ENCODE assay signal across 8 cellular contexts in genomic region chr19:58562126-58563033, GRCh38. TPM values are rescaled to one million over a fixed set of nuclear protein-coding genes. Genes with fewer than 3 reads are reported as not detected.
A peak's percentile ranks its signal among the peaks of the same experiment; 100 is the strongest.
DNase-seq lines count a peak whose midpoint lies in the region; ATAC-seq and TF ChIP-seq lines count a peak whose summit lies in the region.

No MANE protein-coding gene starts in this region.

- peaks cover 17% of the 10 kb centered on the region for H3K36me3 Mint-ChIP-seq in CD4-positive, alpha-beta T cell (ENCODE audit: low read depth)

- intact Hi-C loops in CD4-positive, alpha-beta T cell (cut with DNase I, micrococcal nuclease) = no loop called here

- no peak overlapping the region for H3K4me3 ChIP-seq in SU-DHL-6 (ENCODE audit: insufficient read depth, low read length, poor library complexity, severe bottlenecking)
- H3K4me3 ChIP-seq in osteoblast (ENCODE audit: insufficient read depth, low read length) = peak overlapping the region; percentile 53
- H3K4me3 ChIP-seq in MG63 = no peak overlapping the region

- no peaks in the 10 kb centered on the region for H3K27me3 ChIP-seq in CD4-positive, alpha-beta T cell (ENCODE audit: control insufficient read depth, insufficient read depth, low read length)
- no peaks in the 10 kb centered on the region for H3K27me3 ChIP-seq in SU-DHL-6 (ENCODE audit: low read length)
- peaks cover 6% of the 10 kb centered on the region for H3K27me3 ChIP-seq in osteoblast (ENCODE audit: insufficient read depth, low read length)
- no peaks in the 10 kb centered on the region for H3K27me3 ChIP-seq in MG63

- no peak for ATAC-seq in CD4-positive, alpha-beta T cell (ENCODE audit: poor library complexity)
- ATAC-seq in omental fat pad (ENCODE audit: low FRiP score) = no peak

- peaks cover 8% of the 10 kb centered on the region for H3K79me2 ChIP-seq in SU-DHL-6 (ENCODE audit: insufficient read depth, low read length)
- H3K79me2 ChIP-seq in osteoblast (ENCODE audit: insufficient read depth, low read length) = peaks cover 8% of the 10 kb centered on the region

- H3K4me1 Mint-ChIP-seq in CD4-positive, alpha-beta T cell (ENCODE audit: low read depth) = peaks cover 59% of the 10 kb centered on the region

- H3K27ac Mint-ChIP-seq in CD4-positive, alpha-beta T cell = peak overlapping the region; percentile 57

- no peak for TF ChIP-seq CTCF in CD4-positive, alpha-beta T cell (IDR thresholded peaks at IDR 0.05)
- TF ChIP-seq CTCF in SU-DHL-6 (IDR thresholded peaks at IDR 0.05; ENCODE audit: insufficient read depth, low read length, poor library complexity, severe bottlenecking) (no peak), osteoblast (IDR thresholded peaks at IDR 0.05; ENCODE audit: extremely low read depth, low read depth, low read length) (no peak), omental fat pad (IDR thresholded peaks at IDR 0.05) (no peak)

- H4K20me1 ChIP-seq in SU-DHL-6 (ENCODE audit: low read depth, low read length) (no peaks in the 10 kb centered on the region), osteoblast (ENCODE audit: insufficient read depth, low read length) (peaks cover 4% of the 10 kb centered on the region)

- H3K27ac ChIP-seq in CD4-positive, alpha-beta T cell (ENCODE audit: low read depth, low read length) = no peak overlapping the region
- H3K27ac ChIP-seq in SU-DHL-6 (ENCODE audit: low read depth, low read length) (no peak overlapping the region), osteoblast (ENCODE audit: low read depth, low read length) (no peak overlapping the region)

- peaks cover 23% of the 10 kb centered on the region for H3K4me1 ChIP-seq in osteoblast (ENCODE audit: insufficient read depth, low read length)

- H3K9me2 ChIP-seq in SU-DHL-6 (replicated peaks; ENCODE audit: insufficient read depth, low read length) = no peaks in the 10 kb centered on the region

- H3K4me3 Mint-ChIP-seq in CD4-positive, alpha-beta T cell = peak overlapping the region; percentile 98

- H3K9ac ChIP-seq in SU-DHL-6 (ENCODE audit: low read length) = no peak overlapping the region

- no peaks in the 10 kb centered on the region for H3K27me3 Mint-ChIP-seq in CD4-positive, alpha-beta T cell

- peaks cover 39% of the 10 kb centered on the region for H3F3A ChIP-seq in SU-DHL-6 (ENCODE audit: insufficient read depth)

- DNase-seq in CD4-positive, alpha-beta T cell = peak in 3 of 10 experiments; percentile 36 to 40 (median 39)
- no peak for DNase-seq in erythroblast (lab: John Stamatoyannopoulos, UW)
- peak; percentile 86 for DNase-seq in osteoblast (ENCODE audit: insufficient read length, low spot score, missing footprints)
- DNase-seq in NCI-H146 treated with DMSO at 0.1 percent for 48 hours (lab: John Stamatoyannopoulos, UW; ENCODE audit: unreplicated experiment) = no peak
- no peak for DNase-seq in MG63
- DNase-seq in NCI-H446 (lab: John Stamatoyannopoulos, UW) = no peak
- DNase-seq in omental fat pad (ENCODE audit: low spot score) = no peak

- H3K36me3 ChIP-seq in SU-DHL-6 (ENCODE audit: low read length) (no peaks in the 10 kb centered on the region), osteoblast (ENCODE audit: insufficient read depth, low read length) (peaks cover 10% of the 10 kb centered on the region), MG63 (peaks cover 9% of the 10 kb centered on the region)

- H2AFZ ChIP-seq in SU-DHL-6 (ENCODE audit: low read depth, low read length, severe bottlenecking) (no peak overlapping the region), osteoblast (ENCODE audit: low read length) (no peak overlapping the region)

- no peaks in the 10 kb centered on the region for H3K9me3 ChIP-seq in CD4-positive, alpha-beta T cell (ENCODE audit: control insufficient read depth, low read length)
- H3K9me3 ChIP-seq in SU-DHL-6 (ENCODE audit: insufficient read depth, low read length) (no peaks in the 10 kb centered on the region), osteoblast (ENCODE audit: low read depth, low read length) (no peaks in the 10 kb centered on the region), MG63 (no peaks in the 10 kb centered on the region)

- CTCF ChIA-PET in CD4-positive, alpha-beta T cell (lab: Charles Lee) = interaction anchor here (1.1 to 2.7 kb wide), 3 partner anchors 19 to 48 kb away, joined by 5 to 9 read pairs (median 5); partner anchors contain the start of gene ZBTB45

- POLR2A ChIA-PET in CD4-positive, alpha-beta T cell (lab: Charles Lee) = interaction anchor here (0.8 to 7.0 kb wide), 10 partner anchors 8 to 379 kb away, joined by 4 to 63 read pairs (median 6); partner anchors contain the start of genes CHMP2A, MZF1, TRIM28 and ZBTB45

- peak overlapping the region; percentile 30 for H3K4me2 ChIP-seq in SU-DHL-6 (ENCODE audit: low read depth, low read length, poor library complexity, severe bottlenecking)
- peak overlapping the region; percentile 78 for H3K4me2 ChIP-seq in osteoblast (ENCODE audit: insufficient read depth, low read length)

- no peaks in the 10 kb centered on the region for H3K9me3 Mint-ChIP-seq in CD4-positive, alpha-beta T cell

- TF ChIP-seq POLR2A in erythroblast (IDR thresholded peaks at IDR 0.05; ENCODE audit: low read length) = peak; percentile 52

RNA-seq across cellular contexts. Expression of gene UBE2M, which starts 4.0 kb away (rescaled TPM):
- total RNA-seq in CD4-positive, alpha-beta T cell = 10 to 100 TPM; 29.0 to 31.0 TPM
- total RNA-seq in osteoblast (54.6 and 56.6 TPM in 2 replicates), omental fat pad (10 to 100 TPM; 19.4 to 26.2 (median 23.3) TPM)
- 132 and 239 TPM in 2 replicates for total RNA-seq in MG63 (2014; rRNA removed; shearing (Covaris generic); ENCODE audit: low replicate concordance)

RNA-seq across cellular contexts. Expression of gene CHMP2A, which starts 7.5 kb away (rescaled TPM):
- 10 to 100 TPM; 60.5 to 62.4 TPM for total RNA-seq in CD4-positive, alpha-beta T cell
- total RNA-seq in osteoblast (98.1 and 106 TPM in 2 replicates), omental fat pad (100 to 1,000 TPM in 2 of 4 donors, 10 to 100 TPM in 2; 87.0 to 115 (median 99.6) TPM)
- 50.3 and 58.8 TPM in 2 replicates for total RNA-seq in MG63 (2014; rRNA removed; shearing (Covaris generic); ENCODE audit: low replicate concordance)

RNA-seq across cellular contexts. Expression of gene MZF1, which starts 10.8 kb away (rescaled TPM):
- total RNA-seq in CD4-positive, alpha-beta T cell = 10 to 100 TPM; 21.0 to 21.1 TPM
- total RNA-seq in osteoblast (22.7 and 23.9 TPM in 2 replicates), omental fat pad (10 to 100 TPM; 15.8 to 32.5 (median 22.1) TPM)
- total RNA-seq in MG63 (2014; rRNA removed; shearing (Covaris generic); ENCODE audit: low replicate concordance) = 9.4 and 23.8 TPM in 2 replicates

RNA-seq across cellular contexts. Expression of gene TRIM28, which starts 18.5 kb away (rescaled TPM):
- total RNA-seq in CD4-positive, alpha-beta T cell = 100 to 1,000 TPM; 549 to 553 TPM
- 224 and 248 TPM in 2 replicates for total RNA-seq in osteoblast
- total RNA-seq in MG63 (2014; rRNA removed; shearing (Covaris generic); ENCODE audit: low replicate concordance) = 352 and 641 TPM in 2 replicates
- 100 to 1,000 TPM; 151 to 238 (median 166) TPM for total RNA-seq in omental fat pad

RNA-seq across cellular contexts. Expression of gene ZBTB45, which starts 42.8 kb away (rescaled TPM):
- total RNA-seq in CD4-positive, alpha-beta T cell = 1 to 10 TPM; 5.7 to 6.3 TPM
- total RNA-seq in osteoblast = 6.9 and 8.5 TPM in 2 replicates
- total RNA-seq in MG63 (2014; rRNA removed; shearing (Covaris generic); ENCODE audit: low replicate concordance) = 8.3 and 24.7 TPM in 2 replicates
- total RNA-seq in omental fat pad = 10 to 100 TPM in 1 of 4 donors, 1 to 10 TPM in 3; 4.6 to 10.2 (median 8.4) TPM
